Comparison of ENCODE assay signal across 28 cellular contexts in the genomic region with DNA sequence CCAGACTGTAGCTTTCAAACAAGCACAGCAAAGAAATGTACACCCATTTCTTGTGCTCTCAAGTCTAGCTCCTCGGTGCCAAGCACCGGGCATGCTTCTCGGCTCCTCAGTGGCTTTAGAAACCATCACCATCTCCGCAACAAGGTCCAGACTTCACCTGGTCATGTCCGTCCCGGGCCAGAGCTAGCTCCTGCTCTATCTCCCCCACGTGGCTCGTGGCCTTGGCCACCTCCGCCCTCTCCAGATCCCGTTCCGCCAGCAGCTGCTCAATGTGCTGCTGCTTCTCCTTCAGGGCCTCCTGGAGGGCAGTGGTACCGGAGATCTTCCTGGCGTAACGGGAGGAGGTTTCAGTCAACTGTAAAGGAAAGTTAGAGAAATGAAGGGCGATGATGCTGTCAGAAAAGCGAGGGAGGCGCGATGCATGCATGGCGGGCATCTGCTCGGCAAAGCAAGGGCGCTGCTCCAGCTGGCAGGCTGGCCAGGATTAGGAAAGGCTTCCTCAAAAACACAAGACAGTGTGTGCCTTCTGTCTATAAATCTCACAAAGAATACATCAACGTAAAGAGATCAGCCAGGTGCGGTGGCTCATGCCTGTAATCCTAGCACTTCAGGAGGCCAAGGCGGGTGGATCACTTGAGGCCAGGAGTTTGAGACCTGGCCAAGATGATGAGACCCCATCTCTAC.
DNase-seq lines count a peak whose midpoint lies in the region; ATAC-seq and TF ChIP-seq lines count a peak whose summit lies in the region.
"Had no signal": no experiment of that assay in that cellular context is flagged by ENCODE, and none has a peak within 500 bp of the region (broad histone marks: within the 10 kb centered on the region; RNA-seq: fewer than 3 reads in every experiment).

No MANE protein-coding gene starts in this region.

- H3K36me3 Mint-ChIP-seq in endodermal cell (ENCODE audit: low read depth): peaks cover 71% of the 10 kb centered on the region
- peaks cover 20% of the 10 kb centered on the region for H3K36me3 Mint-ChIP-seq in type B pancreatic cell

- H3K4me2 ChIP-seq in PC-3 (ENCODE audit: low read length): no peak overlapping the region

- H3K27me3 ChIP-seq in WERI-Rb-1 (ENCODE audit: insufficient read depth, low read depth, severe bottlenecking): no peaks in the 10 kb centered on the region
- H3K27me3 ChIP-seq in endodermal cell (ENCODE audit: control insufficient read depth, insufficient read depth, low read length, poor library complexity, severe bottlenecking): no peaks in the 10 kb centered on the region
- H3K27me3 ChIP-seq in PC-3 (ENCODE audit: low read length): no peaks in the 10 kb centered on the region
- H3K27me3 ChIP-seq: brain microvascular endothelial cell, testis, uterus had no signal

- H4K20me1 ChIP-seq in PC-3 (ENCODE audit: low read length): no peaks in the 10 kb centered on the region

- no peaks in the 10 kb centered on the region for H3F3A ChIP-seq in PC-3 (ENCODE audit: low read length, unreplicated experiment)

- H3K9me2 ChIP-seq in PC-3 (replicated peaks; ENCODE audit: low read length): no peaks in the 10 kb centered on the region

- peaks cover 13% of the 10 kb centered on the region for H3K9me3 Mint-ChIP-seq in endodermal cell
- no peaks in the 10 kb centered on the region for H3K9me3 Mint-ChIP-seq in type B pancreatic cell
- H3K9me3 Mint-ChIP-seq: activated T-cell treated with anti-CD3 and anti-CD28 coated beads, Interleukin-2, amount 50 U/mL, for 4 hours; natural killer cell treated with Interleukin-12 subunit alpha and Interleukin-12 subunit beta and Interleukin-15 and Interleukin-18, amount 100 ng/mL, for 72 hours had no signal

- POLR2A ChIA-PET in PC-3 (lab: Charles Lee; ENCODE audit: unreplicated experiment): no interaction called here

- H3K9ac ChIP-seq in endodermal cell (ENCODE audit: extremely low read depth, low read length, poor library complexity, severe bottlenecking) (no peak overlapping the region), PC-3 (ENCODE audit: low read length) (no peak overlapping the region)

- CTCF ChIA-PET in PC-3 (lab: Charles Lee): interaction anchor here (0.6 kb wide), 1 partner anchor 19 kb away, joined by 6 read pairs; no protein-coding TSS in a partner anchor

- H3K36me3 ChIP-seq in WERI-Rb-1 (peaks cover 25% of the 10 kb centered on the region), endodermal cell (ENCODE audit: control insufficient read depth, insufficient read depth, low read length) (peaks cover 73% of the 10 kb centered on the region), PC-3 (ENCODE audit: low read depth, low read length) (peaks cover 50% of the 10 kb centered on the region)

- intact Hi-C loops in PC-3 (cut with micrococcal nuclease): loop anchor here (5.0 to 10.0 kb wide), 2 partner anchors 50 to 88 kb away; a partner anchor contains a TSS

- no TSS peak for BruUV-seq in PC-3 (replicated peaks; lab: Mats Ljungman, UMichigan)

- H3K27ac Mint-ChIP-seq in endodermal cell (no peak overlapping the region), type B pancreatic cell (peak overlapping the region; percentile 18)
- H3K27ac Mint-ChIP-seq: activated CD8-positive, alpha-beta memory T cell treated with anti-CD3 and anti-CD28 coated beads, Interleukin-2, amount 10 ng/mL, durations not matched to agents 7 days and 5 days; H9; natural killer cell treated with Interleukin-12 subunit alpha and Interleukin-12 subunit beta and Interleukin-15 and Interleukin-18, amount 100 ng/mL, for 72 hours had no signal

- TF ChIP-seq CTCF in WERI-Rb-1 (IDR thresholded peaks at IDR 0.05; ENCODE audit: low read depth, low read length) (no peak), endodermal cell (conservative IDR thresholded peaks at IDR 0.05) (no peak), type B pancreatic cell (conservative IDR thresholded peaks at IDR 0.05) (no peak), PC-3 (conservative IDR thresholded peaks at IDR 0.05; ENCODE audit: low read depth, low read length) (no peak)

- H3K79me2 ChIP-seq in PC-3 (ENCODE audit: low read length): no peaks in the 10 kb centered on the region

- H3K4me3 Mint-ChIP-seq in endodermal cell (no peak overlapping the region), type B pancreatic cell (no peak overlapping the region)
- H3K4me3 Mint-ChIP-seq: activated CD8-positive, alpha-beta memory T cell treated with anti-CD3 and anti-CD28 coated beads, Interleukin-2, amount 10 ng/mL, durations not matched to agents 7 days and 5 days; activated T-cell treated with anti-CD3 and anti-CD28 coated beads, Interleukin-2, amount 50 U/mL, for 4 hours; H9; natural killer cell treated with Interleukin-12 subunit alpha and Interleukin-12 subunit beta and Interleukin-15 and Interleukin-18, amount 100 ng/mL, for 72 hours had no signal

- no peaks in the 10 kb centered on the region for H3K4me1 ChIP-seq in endodermal cell (ENCODE audit: control insufficient read depth, insufficient read depth, low read length)
- H3K4me1 ChIP-seq in PC-3 (ENCODE audit: insufficient read depth, low read length): no peaks in the 10 kb centered on the region
- H3K4me1 ChIP-seq: testis, uterus had no signal

- H3K4me1 Mint-ChIP-seq in endodermal cell (no peaks in the 10 kb centered on the region), type B pancreatic cell (ENCODE audit: unreplicated experiment) (peaks cover 5% of the 10 kb centered on the region)

- H3K27ac ChIP-seq in WERI-Rb-1: peak overlapping the region; percentile 56
- H3K27ac ChIP-seq in endodermal cell (ENCODE audit: low read depth, low read length): no peak overlapping the region
- H3K27ac ChIP-seq in PC-3 (ENCODE audit: low read length): no peak overlapping the region
- H3K27ac ChIP-seq: brain microvascular endothelial cell, testis, uterus had no signal

- no peak for ATAC-seq in GM18907 (IDR thresholded peaks at IDR 0.05; ENCODE audit: unreplicated experiment)
- no peak for ATAC-seq in PC-3
- ATAC-seq: activated CD8-positive, alpha-beta memory T cell treated with anti-CD3 and anti-CD28 coated beads, Interleukin-2, amount 10 ng/mL, durations not matched to agents 7 days and 5 days; activated T-cell treated with anti-CD3 and anti-CD28 coated beads, Interleukin-2, amount 50 U/mL, for 4 hours; K562; mucosa of descending colon; natural killer cell treated with Interleukin-12 subunit alpha and Interleukin-12 subunit beta and Interleukin-15 and Interleukin-18, amount 100 ng/mL, for 72 hours; stimulated activated naive CD8-positive, alpha-beta T cell treated with anti-CD3 and anti-CD28 coated beads, Interleukin-15, Interleukin-2, amounts not matched to agents 100 U/mL and 50 U/mL, for 24 hours had no signal

- 92 to 96% methylated on average over 22 to 24 of the region's 24 CpGs for WGBS in endodermal cell (ENCODE audit: insufficient coverage in 1 of 2, insufficient read length in 1 of 2), 2 experiments

- H3K9me3 ChIP-seq in WERI-Rb-1 (ENCODE audit: severe bottlenecking): no peaks in the 10 kb centered on the region
- H3K9me3 ChIP-seq in endodermal cell (ENCODE audit: control insufficient read depth, low read length): no peaks in the 10 kb centered on the region
- H3K9me3 ChIP-seq in PC-3 (ENCODE audit: low read length): no peaks in the 10 kb centered on the region
- H3K9me3 ChIP-seq: mucosa of descending colon, testis, uterus had no signal

- no peak overlapping the region for H2AFZ ChIP-seq in PC-3 (ENCODE audit: low read length)

- DNase-seq in activated effector memory CD4-positive, alpha-beta T cell treated with anti-CD3 and anti-CD28 coated beads, Interleukin-2, amount 50 U/mL, for 16 hours: peak; percentile 50
- no peak for DNase-seq in activated effector memory CD4-positive, alpha-beta T cell treated with Interleukin-2 at 50 U/mL for 16 hours
- DNase-seq in WERI-Rb-1 (peak; percentile 20), endodermal cell (peak; percentile 10), type B pancreatic cell (ENCODE audit: extremely low spot score, unreplicated experiment) (no peak), PC-3 (no peak), T-helper 9 cell (no peak)
- DNase-seq: activated CD4-positive, alpha-beta T cell treated with anti-CD3 and anti-CD28 coated beads, Interleukin-2, amount 50 U/mL, for 4 hours; activated CD4-positive, CD25-positive, alpha-beta regulatory T cell; activated CD8-positive, alpha-beta memory T cell treated with anti-CD3 and anti-CD28 coated beads, Interleukin-2, amount 10 ng/mL, durations not matched to agents 7 days and 5 days; activated naive CD4-positive, alpha-beta T cell; activated T-cell treated with anti-CD3 and anti-CD28 coated beads, Interleukin-2, amount 50 U/mL, for 4 hours; brain microvascular endothelial cell; H9; mammary epithelial cell; mucosa of descending colon; NCI-H1092 treated with DMSO at 0.1 percent for 48 hours; NCI-H2029; NCI-H345; OCI-M1; small intestine; stimulated activated naive CD8-positive, alpha-beta T cell treated with anti-CD3 and anti-CD28 coated beads, Interleukin-15, Interleukin-2, amounts not matched to agents 100 U/mL and 50 U/mL, for 24 hours; T-helper 1 cell; testis; uterus had no signal

- H3K4me3 ChIP-seq in WERI-Rb-1 (ENCODE audit: low read depth, low read length) (no peak overlapping the region), endodermal cell (ENCODE audit: low read length) (no peak overlapping the region), PC-3 (ENCODE audit: low read length) (no peak overlapping the region)
- H3K4me3 ChIP-seq: K562, mucosa of descending colon, testis, uterus had no signal

- H3K27me3 Mint-ChIP-seq in endodermal cell (ENCODE audit: insufficient read depth): no peaks in the 10 kb centered on the region
- no peaks in the 10 kb centered on the region for H3K27me3 Mint-ChIP-seq in type B pancreatic cell
- H3K27me3 Mint-ChIP-seq: activated CD8-positive, alpha-beta memory T cell treated with anti-CD3 and anti-CD28 coated beads, Interleukin-2, amount 10 ng/mL, durations not matched to agents 7 days and 5 days; natural killer cell treated with Interleukin-12 subunit alpha and Interleukin-12 subunit beta and Interleukin-15 and Interleukin-18, amount 100 ng/mL, for 72 hours had no signal

Comparison
In these comparisons a context has a peak if more than half of its experiments do, and no peak if none do; other contexts are left out.
1. DNase-seq: peak in activated effector memory CD4-positive, alpha-beta T cell treated with anti-CD3 and anti-CD28 coated beads, Interleukin-2, amount 50 U/mL, for 16 hours (single experiment), WERI-Rb-1 (single experiment) and endodermal cell (single experiment); none in activated effector memory CD4-positive, alpha-beta T cell treated with Interleukin-2 at 50 U/mL for 16 hours (single experiment), type B pancreatic cell (single experiment), PC-3 (single experiment) and T-helper 9 cell (single experiment).